ENCODE assay signal across 8 cellular contexts in the genomic region with DNA sequence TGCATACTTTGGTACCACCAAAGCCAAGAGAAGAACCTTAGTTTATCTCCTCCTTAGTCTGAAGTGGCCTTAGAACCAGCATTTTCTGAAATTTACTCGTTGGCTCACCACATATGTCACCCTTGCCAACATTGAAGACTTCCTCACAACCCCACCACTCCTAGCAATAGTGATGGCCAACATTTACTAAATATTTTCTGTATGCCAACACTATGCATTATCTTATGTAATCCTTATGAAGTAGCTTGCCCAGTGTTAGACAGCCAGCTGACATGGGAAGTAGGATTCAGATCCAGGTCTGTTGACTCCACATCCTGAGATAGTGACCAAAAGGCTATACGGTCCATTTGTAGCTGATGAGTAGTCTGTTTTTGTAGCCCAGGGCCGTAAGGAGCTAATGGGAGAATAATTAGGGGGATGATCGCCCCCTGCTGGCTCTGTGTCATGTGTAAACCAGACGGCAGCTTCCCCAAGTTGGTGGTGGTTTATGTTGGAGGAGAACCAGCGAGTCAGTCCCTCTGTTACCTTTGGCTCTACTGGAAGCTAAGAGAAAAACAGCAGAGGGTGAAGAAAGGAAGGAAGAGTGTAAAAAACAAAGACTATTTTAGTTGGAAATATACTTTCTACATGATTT.
DNase-seq lines count a peak whose midpoint lies in the region; ATAC-seq lines count a peak whose summit lies in the region.

No MANE protein-coding gene starts in this region.

- ATAC-seq in HG02798 (IDR thresholded peaks at IDR 0.05; ENCODE audit: poor library complexity, unreplicated experiment) = peak; percentile 74
- ATAC-seq in GM21786 (IDR thresholded peaks at IDR 0.05; ENCODE audit: unreplicated experiment) = no peak

- DNase-seq in ELR (ENCODE audit: low read depth) = peak; percentile 89
- peak; percentile 71 for DNase-seq in NCI-H226
- DNase-seq in activated CD4-positive, CD25-positive, alpha-beta regulatory T cell treated with anti-CD3 and anti-CD28 coated beads, Interleukin-2, amount 50 U/mL, for 16 hours (ENCODE audit: low read depth, low spot score) = peak; percentile 30
- DNase-seq in cerebellar cortex (ENCODE audit: low spot score) = peak; percentile 70
- DNase-seq in kidney tubule cell (ENCODE audit: low spot score) = peak; percentile 85
- peak; percentile 56 for DNase-seq in stimulated activated CD4-positive, alpha-beta T cell treated with anti-CD3 and anti-CD28 coated beads, Interleukin-1b, Interleukin-23, amount 100 ng/mL, for 48 hours

Comparison
In these comparisons a context has a peak if more than half of its experiments do, and no peak if none do; other contexts are left out.
1. DNase-seq: peak in every context shown above with its lines; median percentile 89 in ELR; 85 in kidney tubule cell; 71 in NCI-H226; 70 in cerebellar cortex; 56 in stimulated activated CD4-positive, alpha-beta T cell treated with anti-CD3 and anti-CD28 coated beads, Interleukin-1b, Interleukin-23, amount 100 ng/mL, for 48 hours; 30 in activated CD4-positive, CD25-positive, alpha-beta regulatory T cell treated with anti-CD3 and anti-CD28 coated beads, Interleukin-2, amount 50 U/mL, for 16 hours.